Comparison of ENCODE assay signal across 1 cellular context in the genomic region with DNA sequence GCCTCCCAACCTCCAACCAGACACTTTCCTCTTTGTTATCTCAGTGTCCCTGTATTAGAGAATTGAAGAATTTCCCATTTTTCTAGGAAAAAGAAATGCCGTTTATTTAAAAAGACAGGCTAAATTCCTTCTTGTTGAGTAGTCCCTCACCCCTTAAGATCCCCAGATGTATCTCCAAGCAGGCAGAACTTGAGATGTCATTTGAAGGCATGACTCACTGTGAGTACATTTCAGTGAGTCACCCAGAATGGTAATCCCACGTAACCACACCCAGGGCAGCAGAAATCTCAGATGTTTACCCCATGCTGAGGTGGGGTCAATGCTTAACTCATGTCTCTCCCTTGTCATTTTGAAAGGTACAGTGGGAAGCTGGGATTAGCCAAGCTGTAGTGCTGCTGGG.
A peak's percentile ranks its signal among the peaks of the same experiment; 100 is the strongest.
TF ChIP-seq lines count a peak whose summit lies in the region.

No MANE protein-coding gene starts in this region.

TF ChIP-seq in SK-N-SH, 30 proteins besides CTCF, POLR2A, EP300 and RAD21 (continued from another document):
- TF ChIP-seq USF1 (IDR thresholded peaks at IDR 0.05; ENCODE audit: borderline replicate concordance, low read depth) (no peak; the same call in 1 of the 2 replicates), NRF1 (IDR thresholded peaks at IDR 0.05; ENCODE audit: low read depth, low read length) (no peak), ZBTB33 (IDR thresholded peaks at IDR 0.05; ENCODE audit: borderline replicate concordance, low read depth) (peak; percentile 91; the same call in 1 of the 2 replicates), NFIC (IDR thresholded peaks at IDR 0.05; ENCODE audit: borderline replicate concordance) (peak; percentile 62; the same call in 1 of the 2 replicates), RXRA (IDR thresholded peaks at IDR 0.05; ENCODE audit: borderline replicate concordance, low read depth) (peak; percentile 90), MEF2A (IDR thresholded peaks at IDR 0.05; ENCODE audit: borderline replicate concordance, low read depth) (peak; percentile 56; the same call in 1 of the 2 replicates), EZH2phosphoT487 (IDR thresholded peaks at IDR 0.05; ENCODE audit: borderline replicate concordance, low read depth) (no peak), USF2 (IDR thresholded peaks at IDR 0.05; ENCODE audit: borderline replicate concordance, low read depth, low read length) (no peak), TEAD4 (IDR thresholded peaks at IDR 0.05; ENCODE audit: borderline replicate concordance, insufficient read depth) (peak; percentile 95), RCOR1 (IDR thresholded peaks at IDR 0.05; ENCODE audit: low read length) (peak; percentile 39; the same call in 1 of the 2 replicates), MAX (IDR thresholded peaks at IDR 0.05; ENCODE audit: low read depth) (peak; percentile 90), FOSL2 (IDR thresholded peaks at IDR 0.05; ENCODE audit: borderline replicate concordance, low read depth) (peak; percentile 100)
- TF ChIP-seq, protein P1, sequence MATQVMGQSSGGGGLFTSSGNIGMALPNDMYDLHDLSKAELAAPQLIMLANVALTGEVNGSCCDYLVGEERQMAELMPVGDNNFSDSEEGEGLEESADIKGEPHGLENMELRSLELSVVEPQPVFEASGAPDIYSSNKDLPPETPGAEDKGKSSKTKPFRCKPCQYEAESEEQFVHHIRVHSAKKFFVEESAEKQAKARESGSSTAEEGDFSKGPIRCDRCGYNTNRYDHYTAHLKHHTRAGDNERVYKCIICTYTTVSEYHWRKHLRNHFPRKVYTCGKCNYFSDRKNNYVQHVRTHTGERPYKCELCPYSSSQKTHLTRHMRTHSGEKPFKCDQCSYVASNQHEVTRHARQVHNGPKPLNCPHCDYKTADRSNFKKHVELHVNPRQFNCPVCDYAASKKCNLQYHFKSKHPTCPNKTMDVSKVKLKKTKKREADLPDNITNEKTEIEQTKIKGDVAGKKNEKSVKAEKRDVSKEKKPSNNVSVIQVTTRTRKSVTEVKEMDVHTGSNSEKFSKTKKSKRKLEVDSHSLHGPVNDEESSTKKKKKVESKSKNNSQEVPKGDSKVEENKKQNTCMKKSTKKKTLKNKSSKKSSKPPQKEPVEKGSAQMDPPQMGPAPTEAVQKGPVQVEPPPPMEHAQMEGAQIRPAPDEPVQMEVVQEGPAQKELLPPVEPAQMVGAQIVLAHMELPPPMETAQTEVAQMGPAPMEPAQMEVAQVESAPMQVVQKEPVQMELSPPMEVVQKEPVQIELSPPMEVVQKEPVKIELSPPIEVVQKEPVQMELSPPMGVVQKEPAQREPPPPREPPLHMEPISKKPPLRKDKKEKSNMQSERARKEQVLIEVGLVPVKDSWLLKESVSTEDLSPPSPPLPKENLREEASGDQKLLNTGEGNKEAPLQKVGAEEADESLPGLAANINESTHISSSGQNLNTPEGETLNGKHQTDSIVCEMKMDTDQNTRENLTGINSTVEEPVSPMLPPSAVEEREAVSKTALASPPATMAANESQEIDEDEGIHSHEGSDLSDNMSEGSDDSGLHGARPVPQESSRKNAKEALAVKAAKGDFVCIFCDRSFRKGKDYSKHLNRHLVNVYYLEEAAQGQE (IDR thresholded peaks at IDR 0.05; ENCODE audit: low read depth, low read length), result peak; percentile 54; the same call in 1 of the 2 replicates
TF ChIP-seq in SK-N-SH: peak in this region for 18.
